In genomic region chr10:17175551-17175950, GRCh38 we compare ENCODE assay signal across 12 cellular contexts. TPM values are rescaled to one million over a fixed set of nuclear protein-coding genes. Genes with fewer than 3 reads are reported as not detected.
DNase-seq lines count a peak whose midpoint lies in the region; ATAC-seq, FAIRE-seq and TF ChIP-seq lines count a peak whose summit lies in the region.
"Had no signal": no experiment of that assay in that cellular context is flagged by ENCODE, and none has a peak within 500 bp of the region (broad histone marks: within the 10 kb centered on the region; RNA-seq: fewer than 3 reads in every experiment).

No MANE protein-coding gene starts in this region.

- peak overlapping the region; percentile 0 to 25 for H3K4me3 Mint-ChIP-seq in CD14-positive monocyte
- peak overlapping the region; percentile 63 to 89 (median 74) for H3K4me3 Mint-ChIP-seq in naive thymus-derived CD8-positive, alpha-beta T cell

- no peaks in the 10 kb centered on the region for H3K79me2 ChIP-seq in K562 (ENCODE audit: control insufficient read depth, insufficient read depth, low read length)

- peak overlapping the region in 2 of 7 donors; percentile 73 to 86 for H3K27ac Mint-ChIP-seq in CD14-positive monocyte
- peak overlapping the region; percentile 9 to 92 (median 86) for H3K27ac Mint-ChIP-seq in naive thymus-derived CD8-positive, alpha-beta T cell

- TF ChIP-seq RAD21 in K562 (CRISPR knock-in tag; conservative IDR thresholded peaks at IDR 0.05 in 1 of 2, IDR thresholded peaks at IDR 0.05 in 1 of 2) = no peak

- TF ChIP-seq POLR2A in K562 (conservative IDR thresholded peaks at IDR 0.05) = no peak
- no peak for TF ChIP-seq POLR2A in adrenal gland (IDR thresholded peaks at IDR 0.05)

- no peaks in the 10 kb centered on the region for H3K36me3 ChIP-seq in HEK293 (ENCODE audit: control insufficient read depth in 2 of 2, insufficient read depth in 1 of 2, low read length in 2 of 2)
- no peaks in the 10 kb centered on the region for H3K36me3 ChIP-seq in K562 (ENCODE audit: control insufficient read depth, insufficient read depth, low read length)
- H3K36me3 ChIP-seq in small intestine (ENCODE audit: control insufficient read depth in 2 of 2, insufficient read depth in 2 of 2, low read length in 2 of 2) = peaks cover 0 to 2% of the 10 kb centered on the region in 2 donors
- no peaks in the 10 kb centered on the region for H3K36me3 ChIP-seq in adrenal gland (replicated peaks in 1 of 2)
- H3K36me3 ChIP-seq: ovary had no signal

- in situ Hi-C loops in K562 (cut with MboI) = no loop called here

- H3K27me3 ChIP-seq in K562 (ENCODE audit: control insufficient read depth in 2 of 2, insufficient read depth in 2 of 2, low read length in 2 of 2) (no peaks in the 10 kb centered on the region), small intestine (ENCODE audit: control insufficient read depth in 2 of 2, insufficient read depth in 2 of 2, low read length in 2 of 2) (no peaks in the 10 kb centered on the region), adrenal gland (no peaks in the 10 kb centered on the region)
- H3K27me3 ChIP-seq: ovary had no signal

- ATAC-seq in K562 = peak; percentile 58; the same call in 2 of the 3 replicates
- peak; percentile 85 to 91 for ATAC-seq in naive thymus-derived CD8-positive, alpha-beta T cell
- ATAC-seq in GM19035 (IDR thresholded peaks at IDR 0.05; ENCODE audit: unreplicated experiment) = no peak

- no peaks in the 10 kb centered on the region for H4K20me1 ChIP-seq in K562 (replicated peaks; ENCODE audit: control insufficient read depth, insufficient read depth, low read length)

- peak overlapping the region; percentile 42 for H2AFZ ChIP-seq in K562 (ENCODE audit: low read depth, low read length)
- H2AFZ ChIP-seq: PC-9 had no signal

- H3K4me2 ChIP-seq in K562 (ENCODE audit: insufficient read depth, low read length) = no peak overlapping the region; the same call in 1 of the 2 replicates
- H3K4me2 ChIP-seq: PC-9 had no signal

- FAIRE-seq in K562 (lab: Jason Lieb, UNC) (no peak), small intestine (lab: Jason Lieb, UNC) (no peak)

- BruUV-seq in K562 (replicated peaks; lab: Mats Ljungman, UMichigan) = no TSS peak

- CTCF ChIA-PET in HEK293 (lab: Yijun Ruan, JAX) (interaction anchor here (0.6 kb wide), 1 partner anchor 199 kb away, joined by 3 read pairs; no protein-coding TSS in a partner anchor), K562 (lab: Yijun Ruan, JAX; ENCODE audit: low intra/inter-chr PET ratio) (interaction anchor here (0.6 kb wide), 1 partner anchor 40 kb away, joined by 4 read pairs; no protein-coding TSS in a partner anchor)

- peaks cover 0 to 1% (median 0%) of the 10 kb centered on the region in 3 donors for H3K27me3 Mint-ChIP-seq in CD14-positive monocyte (ENCODE audit: low read depth in 3 of 3)
- no peaks in the 10 kb centered on the region for H3K27me3 Mint-ChIP-seq in naive thymus-derived CD8-positive, alpha-beta T cell

- POLR2A ChIA-PET in HEK293 (lab: Yijun Ruan, JAX) (no interaction called here), K562 (lab: Yijun Ruan, JAX) (no interaction called here)
- POLR2A ChIA-PET in naive thymus-derived CD8-positive, alpha-beta T cell (lab: Charles Lee) = interaction anchor here (1.8 kb wide), 1 partner anchor 54 kb away, joined by 13 read pairs; no protein-coding TSS in a partner anchor

- H3K9me1 ChIP-seq in K562 (ENCODE audit: control insufficient read depth, insufficient read depth, low read length) = no peaks in the 10 kb centered on the region

- no peak overlapping the region for H3K9ac ChIP-seq in K562 (ENCODE audit: insufficient read depth in 1 of 2, low read depth in 2 of 2, low read length in 2 of 2)

- DNase-seq in CD14-positive monocyte (ENCODE audit: low spot score) = peak; percentile 45
- no peak for DNase-seq in K562 (ENCODE audit: extremely low read depth in 1 of 4, low spot score in 3 of 4)
- DNase-seq in naive thymus-derived CD8-positive, alpha-beta T cell = peak in 4 of 10 donors; percentile 4 to 20 (median 18)
- DNase-seq in small intestine = no peak
- no peak for DNase-seq in T1000 (lab: John Stamatoyannopoulos, UW)
- no peak for DNase-seq in adrenal gland
- DNase-seq: activated CD8-positive, alpha-beta memory T cell treated with anti-CD3 and anti-CD28 coated beads, Interleukin-2, amount 50 U/mL, for 4 hours; foreskin melanocyte; PC-9 had no signal

- peaks cover 8 to 12% of the 10 kb centered on the region in 2 donors for H3K36me3 Mint-ChIP-seq in CD14-positive monocyte
- H3K36me3 Mint-ChIP-seq in naive thymus-derived CD8-positive, alpha-beta T cell = peaks cover 0 to 13% (median 0%) of the 10 kb centered on the region in 3 donors

- H3K9me3 ChIP-seq in HEK293 (ENCODE audit: control insufficient read depth, insufficient read depth, low read depth, low read length) (no peaks in the 10 kb centered on the region), K562 (replicated peaks; ENCODE audit: control insufficient read depth, insufficient read depth, low read depth, low read length) (no peaks in the 10 kb centered on the region), small intestine (ENCODE audit: control insufficient read depth, low read depth) (no peaks in the 10 kb centered on the region), adrenal gland (replicated peaks in 1 of 3) (no peaks in the 10 kb centered on the region)
- H3K9me3 ChIP-seq: ovary had no signal

- TF ChIP-seq EP300 in K562 (IDR thresholded peaks at IDR 0.05; ENCODE audit: low read length) = no peak

- no peak overlapping the region for H3K4me3 ChIP-seq in HEK293 (ENCODE audit: low read depth, low read length)
- H3K4me3 ChIP-seq in K562 = no peak overlapping the region
- H3K4me3 ChIP-seq in small intestine (ENCODE audit: low read depth in 1 of 2, low read length in 2 of 2) = no peak overlapping the region
- peak overlapping the region in 1 of 4 donors; percentile 16 for H3K4me3 ChIP-seq in adrenal gland
- H3K4me3 ChIP-seq: ovary, PC-9 had no signal

- intact Hi-C loops in CD14-positive monocyte (cut with micrococcal nuclease) = no loop called here
- intact Hi-C loops in K562 (cut with micrococcal nuclease) = no loop called here
- intact Hi-C loops in adrenal gland (cut with DNase I) = no loop called here

- TF ChIP-seq CTCF in CD14-positive monocyte (IDR thresholded peaks at IDR 0.05) = no peak
- no peak for TF ChIP-seq CTCF in HEK293 (tag by site-specific recombination; IDR thresholded peaks at IDR 0.05)
- TF ChIP-seq CTCF in K562 (IDR thresholded peaks at IDR 0.05 in 2 of 3, conservative IDR thresholded peaks at IDR 0.05 in 1 of 3; ENCODE audit: insufficient read depth in 2 of 3, low read depth in 1 of 3, low read length in 3 of 3) = no peak
- TF ChIP-seq CTCF in adrenal gland (IDR thresholded peaks at IDR 0.05) = no peak

- no peaks in the 10 kb centered on the region for H3K4me1 ChIP-seq in HEK293 (ENCODE audit: control insufficient read depth, insufficient read depth, low read length)
- peaks cover 0 to 3% of the 10 kb centered on the region in 2 experiments; a peak in 2 of 5 replicates for H3K4me1 ChIP-seq in K562 (replicated peaks in 1 of 2; ENCODE audit: control insufficient read depth in 2 of 2, insufficient read depth in 2 of 2, low read length in 2 of 2)
- no peaks in the 10 kb centered on the region for H3K4me1 ChIP-seq in small intestine (ENCODE audit: control insufficient read depth in 2 of 2, insufficient read depth in 1 of 2, low read depth in 1 of 2, low read length in 1 of 2)
- H3K4me1 ChIP-seq in adrenal gland (replicated peaks in 1 of 2) = peaks cover 7% of the 10 kb centered on the region in 2 donors

- H3K9me3 Mint-ChIP-seq in CD14-positive monocyte = peaks cover 0 to 1% (median 0%) of the 10 kb centered on the region in 7 donors
- no peaks in the 10 kb centered on the region for H3K9me3 Mint-ChIP-seq in naive thymus-derived CD8-positive, alpha-beta T cell

- peaks cover 17% of the 10 kb centered on the region for H3K4me1 Mint-ChIP-seq in CD14-positive monocyte
- H3K4me1 Mint-ChIP-seq in naive thymus-derived CD8-positive, alpha-beta T cell = peaks cover 4 to 21% (median 10%) of the 10 kb centered on the region in 4 donors

- H3K27ac ChIP-seq in HEK293 (ENCODE audit: extremely low read depth, low read depth, low read length) (no peak overlapping the region), K562 (ENCODE audit: extremely low read depth, low read depth, low read length) (peak overlapping the region; percentile 9; the same call in 1 of the 3 replicates), small intestine (ENCODE audit: low read depth in 1 of 2, low read length in 1 of 2) (no peak overlapping the region), adrenal gland (no peak overlapping the region)
- H3K27ac ChIP-seq: ovary, PC-9 had no signal

- WGBS in K562 (ENCODE audit: insufficient coverage, low coverage, missing lambda C conversion rate) = 31% methylated on average over 3 of the region's 4 CpGs
- 61 to 80% (median 62%) methylated on average over 4 of the region's 4 CpGs for whole genome bisulfite sequencing in small intestine, 3 donors
- WGBS in adrenal gland, 4 donors = 64 to 75% (median 70%) methylated on average over 4 of the region's 4 CpGs

RNA-seq across cellular contexts. Expression of gene TRDMT1, which starts 25.9 kb away (rescaled TPM):
- polyA plus RNA-seq in CD14-positive monocyte (1 to 10 TPM; 5.0 to 6.6 TPM), K562 (2011; rRNA removed) (6.9 and 12.6 TPM in 2 replicates), K562 (2014; fragmentation: Illumina TruSeq; extraction: Trizol) (6.5 and 9.6 TPM in 2 replicates), K562 (2014; fragmentation: Nextera tagmentation; extraction: Ambion mirVana) (1 to 10 TPM; 8.7 to 9.3 TPM), K562 (2014; rRNA removed) (5.4 and 6.2 TPM in 2 replicates), small intestine (1 to 10 TPM; 1.4 to 2.2 (median 1.6) TPM), adrenal gland (1 to 10 TPM; 1.3 to 3.7 (median 2.2) TPM)
- 5.7 and 18.9 TPM in 2 replicates for total RNA-seq in K562 (2011; cell fraction: chromatin; rRNA removed; ENCODE audit: low replicate concordance)
- 2.3 and 4.5 TPM in 2 replicates for total RNA-seq in K562 (2011; cell fraction: nucleolus; rRNA removed)
- total RNA-seq in K562 (2011; cell fraction: nucleoplasm; rRNA removed) = 10.6 and 14.4 TPM in 2 replicates
- total RNA-seq in K562 (2014; rRNA removed) (5.6 and 6.9 TPM in 2 replicates), K562 (2014; rRNA removed; fragmentation: Illumina TruSeq; extraction: Trizol) (10.5 and 10.7 TPM in 2 replicates), K562 (2015; rRNA removed; fragmentation: Illumina TruSeq; extraction: Trizol) (5.6 and 7.0 TPM in 2 replicates), K562 (2021) (9.1 and 10.2 TPM in 2 replicates), adrenal gland (10 to 100 TPM in 1 of 8 donors, 1 to 10 TPM in 7; 1.7 to 10.5 (median 5.5) TPM)
- 1.8 and 2.4 TPM in 2 replicates for polyA plus RNA-seq in K562 (2011; cell fraction: cytosol; rRNA removed)
- 5.4 and 6.7 TPM in 2 replicates for polyA plus RNA-seq in K562 (2011; cell fraction: nucleus; rRNA removed)
- polyA plus RNA-seq in K562 (2012) = 4.1 and 6.4 TPM in 2 replicates
- polyA minus RNA-seq in K562 (2011; rRNA and poly(A)+ RNA removed) = 10.9 and 12.3 TPM in 2 replicates
- polyA minus RNA-seq in K562 (2011; cell fraction: cytosol; rRNA and poly(A)+ RNA removed) = 4.1 and 7.2 TPM in 2 replicates
- polyA minus RNA-seq in K562 (2011; cell fraction: nucleus; rRNA and poly(A)+ RNA removed) = 7.5 and 12.0 TPM in 2 replicates
- 10 to 100 TPM; 17.9 to 22.6 TPM for total RNA-seq in naive thymus-derived CD8-positive, alpha-beta T cell
- polyA plus RNA-seq in naive thymus-derived CD8-positive, alpha-beta T cell = 10 to 100 TPM in 2 of 3 donors, 1 to 10 TPM in 1; 6.9 to 10.7 (median 10.6) TPM

RNA-seq across cellular contexts. Expression of gene CUBN, which starts 45.9 kb away (rescaled TPM):
- polyA plus RNA-seq in CD14-positive monocyte = not detected
- total RNA-seq in K562 (2011; cell fraction: chromatin; rRNA removed; ENCODE audit: low replicate concordance) = 0.55 and 0.67 TPM in 2 replicates
- total RNA-seq in K562 (2011; cell fraction: nucleolus; rRNA removed) = 0.50 and 0.79 TPM in 2 replicates
- 0.38 and 0.95 TPM in 2 replicates for total RNA-seq in K562 (2011; cell fraction: nucleoplasm; rRNA removed)
- total RNA-seq in K562 (2014; rRNA removed) = 0.08 and 0.09 TPM in 2 replicates
- 0.13 and 0.33 TPM in 2 replicates for total RNA-seq in K562 (2014; rRNA removed; fragmentation: Illumina TruSeq; extraction: Trizol)
- total RNA-seq in K562 (2015; rRNA removed; fragmentation: Illumina TruSeq; extraction: Trizol) = 0.22 and 0.23 TPM in 2 replicates
- 0.09 and 0.22 TPM in 2 replicates for total RNA-seq in K562 (2021)
- polyA plus RNA-seq in K562 (2011; rRNA removed) = 0.18 and 0.22 TPM in 2 replicates
- 0.03 and 0.07 TPM in 2 replicates for polyA plus RNA-seq in K562 (2011; cell fraction: cytosol; rRNA removed)
- polyA plus RNA-seq in K562 (2011; cell fraction: nucleus; rRNA removed) = 0.48 and 1.2 TPM in 2 replicates
- polyA plus RNA-seq in K562 (2012) = 0.12 and 0.79 TPM in 2 replicates
- 0.09 and 0.17 TPM in 2 replicates for polyA plus RNA-seq in K562 (2014; fragmentation: Illumina TruSeq; extraction: Trizol)
- under 1 TPM; 0.04 TPM for polyA plus RNA-seq in K562 (2014; fragmentation: Nextera tagmentation; extraction: Ambion mirVana)
- 0.09 and 0.61 TPM in 2 replicates for polyA plus RNA-seq in K562 (2014; rRNA removed)
- 0.48 and 0.67 TPM in 2 replicates for polyA minus RNA-seq in K562 (2011; rRNA and poly(A)+ RNA removed)
- polyA minus RNA-seq in K562 (2011; cell fraction: cytosol; rRNA and poly(A)+ RNA removed) = not detected in 2 replicates
- 0.40 and 1.6 TPM in 2 replicates for polyA minus RNA-seq in K562 (2011; cell fraction: nucleus; rRNA and poly(A)+ RNA removed)
- 10 to 100 TPM in 1 of 2 experiments, 1 to 10 TPM in 1; 9.5 to 12.2 TPM for total RNA-seq in naive thymus-derived CD8-positive, alpha-beta T cell
- polyA plus RNA-seq in naive thymus-derived CD8-positive, alpha-beta T cell = under 1 TPM; 0.09 to 0.92 (median 0.11) TPM
- polyA plus RNA-seq in small intestine = under 1 TPM in 1 of 3 donors, not detected in 2; 0.18 TPM
- total RNA-seq in adrenal gland = 1 to 10 TPM in 7 of 8 donors, under 1 TPM in 1; 0.41 to 9.3 (median 1.3) TPM
- polyA plus RNA-seq in adrenal gland = 1 to 10 TPM in 2 of 3 donors, under 1 TPM in 1; 0.88 to 1.4 (median 1.2) TPM

RNA-seq across cellular contexts. Expression of gene VIM, which starts 52.5 kb away (rescaled TPM):
- 100 to 1,000 TPM; 697 to 932 TPM for polyA plus RNA-seq in CD14-positive monocyte
- 119 and 160 TPM in 2 replicates for total RNA-seq in K562 (2011; cell fraction: chromatin; rRNA removed; ENCODE audit: low replicate concordance)
- total RNA-seq in K562 (2011; cell fraction: nucleolus; rRNA removed) = 119 and 169 TPM in 2 replicates
- total RNA-seq in K562 (2011; cell fraction: nucleoplasm; rRNA removed) = 116 and 178 TPM in 2 replicates
- 604 and 655 TPM in 2 replicates for total RNA-seq in K562 (2014; rRNA removed)
- 264 and 301 TPM in 2 replicates for total RNA-seq in K562 (2014; rRNA removed; fragmentation: Illumina TruSeq; extraction: Trizol)
- 441 and 490 TPM in 2 replicates for total RNA-seq in K562 (2015; rRNA removed; fragmentation: Illumina TruSeq; extraction: Trizol)
- total RNA-seq in K562 (2021) = 571 and 621 TPM in 2 replicates
- polyA plus RNA-seq in K562 (2011; rRNA removed) = 300 and 518 TPM in 2 replicates
- 296 and 577 TPM in 2 replicates for polyA plus RNA-seq in K562 (2011; cell fraction: cytosol; rRNA removed)
- polyA plus RNA-seq in K562 (2011; cell fraction: nucleus; rRNA removed) = 267 and 332 TPM in 2 replicates
- 869 and 1,478 TPM in 2 replicates for polyA plus RNA-seq in K562 (2012)
- 458 and 481 TPM in 2 replicates for polyA plus RNA-seq in K562 (2014; fragmentation: Illumina TruSeq; extraction: Trizol)
- polyA plus RNA-seq in K562 (2014; fragmentation: Nextera tagmentation; extraction: Ambion mirVana) = 100 to 1,000 TPM in 1 of 2 experiments, 10 to 100 TPM in 1; 86.0 to 123 TPM
- polyA plus RNA-seq in K562 (2014; rRNA removed) = 275 and 383 TPM in 2 replicates
- polyA minus RNA-seq in K562 (2011; rRNA and poly(A)+ RNA removed) = 448 and 611 TPM in 2 replicates
- polyA minus RNA-seq in K562 (2011; cell fraction: cytosol; rRNA and poly(A)+ RNA removed) = 361 and 458 TPM in 2 replicates
- polyA minus RNA-seq in K562 (2011; cell fraction: nucleus; rRNA and poly(A)+ RNA removed) = 168 and 199 TPM in 2 replicates
- 100 to 1,000 TPM; 593 to 621 TPM for total RNA-seq in naive thymus-derived CD8-positive, alpha-beta T cell
- polyA plus RNA-seq in naive thymus-derived CD8-positive, alpha-beta T cell = 100 to 1,000 TPM; 295 to 479 (median 434) TPM
- polyA plus RNA-seq in small intestine = 100 to 1,000 TPM in 2 of 3 donors, 10 to 100 TPM in 1; 21.2 to 531 (median 196) TPM
- 1,000 to 10,000 TPM in 4 of 8 donors, 100 to 1,000 TPM in 4; 374 to 1,377 (median 956) TPM for total RNA-seq in adrenal gland
- polyA plus RNA-seq in adrenal gland = 100 to 1,000 TPM; 322 to 882 (median 377) TPM
